In the genomic region with DNA sequence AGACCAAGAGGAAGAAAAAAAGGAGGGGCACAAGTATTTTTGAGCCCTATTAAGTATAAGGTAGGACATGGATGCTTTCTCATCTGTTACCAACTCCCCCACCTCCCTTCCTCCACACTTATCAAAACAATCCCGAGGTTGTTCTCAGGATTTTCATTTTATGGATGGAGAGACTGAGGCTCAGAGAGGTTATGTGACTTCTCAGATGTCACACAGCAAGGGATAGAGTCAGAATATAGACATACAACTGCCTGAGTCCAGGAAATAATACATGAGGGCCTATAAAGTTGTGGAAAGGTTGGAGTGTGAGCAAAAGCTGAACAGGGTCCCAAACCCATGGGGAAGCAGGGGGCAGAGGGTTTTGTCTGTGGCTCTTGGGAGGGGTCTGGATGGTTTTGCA, we compare ENCODE assay signal across 31 cellular contexts. TPM values are rescaled to one million over a fixed set of nuclear protein-coding genes. Genes with fewer than 3 reads are reported as not detected.
"Had no signal": no experiment of that assay in that cellular context is flagged by ENCODE, and none has a peak within 500 bp of the region (broad histone marks: within the 10 kb centered on the region; RNA-seq: fewer than 3 reads in every experiment).

No MANE protein-coding gene starts in this region.

- H3K4me3 Mint-ChIP-seq: activated CD4-positive, alpha-beta memory T cell treated with anti-CD3 and anti-CD28 coated beads, Interleukin-2, amount 10 ng/mL, durations not matched to agents 7 days and 5 days; activated naive CD8-positive, alpha-beta T cell; activated T-cell treated with anti-CD3 and anti-CD28 coated beads, Interleukin-2, amount 50 U/mL, for 24 hours; activated T-cell treated with anti-CD3 and anti-CD28 coated beads, Interleukin-2, amount 50 U/mL, for 72 hours; effector memory CD8-positive, alpha-beta T cell had no signal

- H3K27ac Mint-ChIP-seq: activated CD4-positive, alpha-beta memory T cell treated with anti-CD3 and anti-CD28 coated beads, Interleukin-2, amount 10 ng/mL, durations not matched to agents 7 days and 5 days; activated naive CD8-positive, alpha-beta T cell; activated T-cell treated with anti-CD3 and anti-CD28 coated beads, Interleukin-2, amount 50 U/mL, for 24 hours; activated T-cell treated with anti-CD3 and anti-CD28 coated beads, Interleukin-2, amount 50 U/mL, for 72 hours; effector memory CD8-positive, alpha-beta T cell had no signal

- H3K4me1 Mint-ChIP-seq: activated CD4-positive, alpha-beta memory T cell treated with anti-CD3 and anti-CD28 coated beads, Interleukin-2, amount 10 ng/mL, durations not matched to agents 7 days and 5 days had no signal

- ATAC-seq: activated T-cell treated with anti-CD3 and anti-CD28 coated beads, Interleukin-2, amount 50 U/mL, for 72 hours; effector memory CD8-positive, alpha-beta T cell had no signal

- H3K4me1 ChIP-seq: foreskin keratinocyte had no signal

- H3K4me3 ChIP-seq: esophagus muscularis mucosa, gastroesophageal sphincter, heart right ventricle had no signal

- H3K27me3 Mint-ChIP-seq: activated naive CD8-positive, alpha-beta T cell; activated T-cell treated with anti-CD3 and anti-CD28 coated beads, Interleukin-2, amount 50 U/mL, for 24 hours had no signal

- H3K9me3 ChIP-seq: esophagus muscularis mucosa, gastroesophageal sphincter, heart right ventricle had no signal

- FAIRE-seq: astrocyte, colon had no signal

- DNase-seq: activated CD4-positive, alpha-beta memory T cell treated with anti-CD3 and anti-CD28 coated beads, Interleukin-2, amount 10 ng/mL, durations not matched to agents 7 days and 5 days; activated CD4-positive, alpha-beta T cell treated with anti-CD3 and anti-CD28 coated beads for 48 hours; activated CD4-positive, alpha-beta T cell treated with anti-CD3 and anti-CD28 coated beads, Interleukin-2, amount 50 U/mL, for 4 hours; activated CD4-positive, CD25-positive, alpha-beta regulatory T cell; activated CD4-positive, CD25-positive, alpha-beta regulatory T cell treated with anti-CD3 and anti-CD28 coated beads, Interleukin-2, amount 50 U/mL, for 72 hours; activated CD8-positive, alpha-beta memory T cell treated with anti-CD3 and anti-CD28 coated beads, Interleukin-2, amount 50 U/mL, for 48 hours; activated gamma-delta T cell treated with Interleukin-2 at 50 U/mL for 16 hours; activated naive CD4-positive, alpha-beta T cell treated with anti-CD3 and anti-CD28 coated beads, Interleukin-2, amount 50 U/mL, for 16 hours; activated naive CD4-positive, alpha-beta T cell treated with Interleukin-2 at 50 U/mL for 16 hours; activated T-cell treated with anti-CD3 and anti-CD28 coated beads for 4 hours; activated T-cell treated with anti-CD3 and anti-CD28 coated beads, Interleukin-2, amount 50 U/mL, for 24 hours; activated T-cell treated with anti-CD3 and anti-CD28 coated beads, Interleukin-2, amount 50 U/mL, for 72 hours; amniotic stem cell; anterior cingulate cortex; brain microvascular endothelial cell; caudate nucleus; cortex of kidney; dermis blood vessel endothelial cell; effector CD4-positive, alpha-beta T cell; effector memory CD8-positive, alpha-beta T cell; foreskin keratinocyte; heart right ventricle; T-helper 1 cell; T-helper 2 cell had no signal

- H3K27me3 ChIP-seq: brain microvascular endothelial cell, foreskin keratinocyte had no signal

- H3K27ac ChIP-seq: brain microvascular endothelial cell, foreskin keratinocyte, heart right ventricle had no signal

- H3K36me3 Mint-ChIP-seq: activated naive CD8-positive, alpha-beta T cell had no signal

- H3K36me3 ChIP-seq: brain microvascular endothelial cell, esophagus muscularis mucosa, gastroesophageal sphincter, heart right ventricle had no signal

- H3K9me3 Mint-ChIP-seq: activated CD4-positive, alpha-beta memory T cell treated with anti-CD3 and anti-CD28 coated beads, Interleukin-2, amount 10 ng/mL, durations not matched to agents 7 days and 5 days; activated T-cell treated with anti-CD3 and anti-CD28 coated beads, Interleukin-2, amount 50 U/mL, for 24 hours; activated T-cell treated with anti-CD3 and anti-CD28 coated beads, Interleukin-2, amount 50 U/mL, for 72 hours; effector memory CD8-positive, alpha-beta T cell had no signal

RNA-seq across cellular contexts. Expression of a gene that starts 19.3 kb away (rescaled TPM):
- total RNA-seq: activated CD4-positive, alpha-beta memory T cell treated with anti-CD3 and anti-CD28 coated beads, Interleukin-2, amount 10 ng/mL, durations not matched to agents 7 days and 5 days; activated T-cell treated with anti-CD3 and anti-CD28 coated beads, Interleukin-2, amount 50 U/mL, for 72 hours; astrocyte; chondrocyte; dermis blood vessel endothelial cell; foreskin keratinocyte; glomerular endothelial cell had no signal
- polyA plus RNA-seq: foreskin keratinocyte had no signal

RNA-seq across cellular contexts. Expression of a gene that starts 27.6 kb away (rescaled TPM):
- total RNA-seq: activated CD4-positive, alpha-beta memory T cell treated with anti-CD3 and anti-CD28 coated beads, Interleukin-2, amount 10 ng/mL, durations not matched to agents 7 days and 5 days; activated T-cell treated with anti-CD3 and anti-CD28 coated beads, Interleukin-2, amount 50 U/mL, for 72 hours; astrocyte; chondrocyte; dermis blood vessel endothelial cell; esophagus muscularis mucosa; foreskin keratinocyte; gastroesophageal sphincter; glomerular endothelial cell; heart right ventricle had no signal
- polyA plus RNA-seq: foreskin keratinocyte, heart right ventricle had no signal
